Comparison of ENCODE assay signal across 21 cellular contexts in genomic region chr10:133326745-133327650, GRCh38. TPM values are rescaled to one million over a fixed set of nuclear protein-coding genes. Genes with fewer than 3 reads are reported as not detected.
DNase-seq lines count a peak whose midpoint lies in the region; ATAC-seq and TF ChIP-seq lines count a peak whose summit lies in the region.
"Had no signal": no experiment of that assay in that cellular context is flagged by ENCODE, and none has a peak within 500 bp of the region (broad histone marks: within the 10 kb centered on the region; RNA-seq: fewer than 3 reads in every experiment).

No MANE protein-coding gene starts in this region.

- 31% methylated on average over 28 of the region's 28 CpGs for WGBS in prostate gland

- H4K20me1 ChIP-seq in BLaER1, result peaks cover 37% of the 10 kb centered on the region; the same call in 1 of the 2 replicates

- no peaks in the 10 kb centered on the region for H3K9me3 ChIP-seq in BLaER1
- H3K9me3 ChIP-seq in prostate gland, result no peaks in the 10 kb centered on the region
- H3K9me3 ChIP-seq: esophagus squamous epithelium, ovary had no signal

- ATAC-seq in esophagus mucosa, result no peak
- no peak for ATAC-seq in HG03108 (IDR thresholded peaks at IDR 0.05; ENCODE audit: unreplicated experiment)
- ATAC-seq: left lobe of liver had no signal

- H3K4me2 ChIP-seq in BLaER1, result peak overlapping the region; percentile 26

- H3K4me3 ChIP-seq in BLaER1 (no peak overlapping the region), astrocyte of the spinal cord (ENCODE audit: low read depth, low read length) (no peak overlapping the region), prostate gland (no peak overlapping the region)
- H3K4me3 ChIP-seq: ovary had no signal

- intact Hi-C loops in prostate gland (cut with DNase I), result no loop called here

- H3K9ac ChIP-seq in BLaER1, result no peak overlapping the region

- TF ChIP-seq POLR2A in prostate gland (IDR thresholded peaks at IDR 0.05), result no peak

- TF ChIP-seq CTCF in astrocyte of the spinal cord (IDR thresholded peaks at IDR 0.05; ENCODE audit: low read depth, low read length), result no peak
- no peak for TF ChIP-seq CTCF in prostate gland (IDR thresholded peaks at IDR 0.05)

- DNase-seq in HCEC 1CT (peak; percentile 25), astrocyte of the spinal cord (ENCODE audit: low read depth, low spot score) (peak; percentile 19), kidney tubule cell (ENCODE audit: low spot score) (peak; percentile 12), prostate gland (ENCODE audit: low spot score) (no peak), G401 (ENCODE audit: low spot score) (no peak)
- DNase-seq: activated CD4-positive, alpha-beta memory T cell treated with anti-CD3 and anti-CD28 coated beads, Interleukin-2, amount 10 ng/mL, durations not matched to agents 7 days and 5 days; activated naive CD8-positive, alpha-beta T cell treated with anti-CD3 and anti-CD28 coated beads, Interleukin-2, amount 10 ng/mL, durations not matched to agents 7 days and 5 days; activated T-cell treated with anti-CD3 and anti-CD28 coated beads, Interleukin-2, amount 50 U/mL, for 48 hours; COR-L47; esophagus squamous epithelium; KG1; NCI-H1105 treated with DMSO at 0.1 percent for 48 hours; NK-92 treated with Interleukin-12 subunit alpha and Interleukin-12 subunit beta, amount 100 ng/mL, for 24 hours; stimulated activated CD4-positive, alpha-beta T cell treated with anti-CD3 and anti-CD28 coated beads, Interleukin-2, amount 100 ng/mL, for 48 hours had no signal

- H3K36me3 ChIP-seq in BLaER1, result no peaks in the 10 kb centered on the region
- H3K36me3 ChIP-seq in prostate gland, result no peaks in the 10 kb centered on the region
- H3K36me3 ChIP-seq: esophagus squamous epithelium, ovary had no signal

- H3K27me3 ChIP-seq in BLaER1 (peaks cover 57% of the 10 kb centered on the region), prostate gland (replicated peaks; ENCODE audit: insufficient read depth) (no peaks in the 10 kb centered on the region)

- H3K27ac ChIP-seq in BLaER1 (no peak overlapping the region), prostate gland (no peak overlapping the region)
- H3K27ac ChIP-seq: esophagus squamous epithelium, HL-60, ovary had no signal

- H3K4me1 ChIP-seq in BLaER1 (peaks cover 27% of the 10 kb centered on the region), prostate gland (replicated peaks) (no peaks in the 10 kb centered on the region)

- in situ Hi-C loops in astrocyte of the spinal cord (cut with HindIII; ENCODE audit: low sequenced_read_pairs), result no loop called here
- in situ Hi-C loops in G401 (cut with HindIII; ENCODE audit: low sequenced_read_pairs), result no loop called here

RNA-seq across cellular contexts. Expression of gene CALY, which starts 9.7 kb away (rescaled TPM):
- total RNA-seq in prostate gland, result 1 to 10 TPM in 1 of 2 donors, not detected in 1; 9.4 TPM
- 53.3 and 63.5 TPM in 2 replicates for total RNA-seq in G401 (2014; rRNA removed; shearing (Covaris generic))
- total RNA-seq in esophagus mucosa, result not detected
- total RNA-seq: activated CD4-positive, alpha-beta memory T cell treated with anti-CD3 and anti-CD28 coated beads, Interleukin-2, amount 10 ng/mL, durations not matched to agents 7 days and 5 days; bronchial epithelial cell; esophagus squamous epithelium had no signal

RNA-seq across cellular contexts. Expression of gene ZNF511, which starts 18.3 kb away (rescaled TPM):
- total RNA-seq in prostate gland (10 to 100 TPM; 52.8 to 57.6 TPM), esophagus mucosa (34.9 TPM)
- total RNA-seq in G401 (2014; rRNA removed; shearing (Covaris generic)), result 60.7 and 97.4 TPM in 2 replicates

RNA-seq across cellular contexts. Expression of gene TUBGCP2, which starts 18.3 kb away (rescaled TPM):
- total RNA-seq in prostate gland (10 to 100 TPM; 53.5 to 78.5 TPM), esophagus mucosa (35.8 TPM)
- total RNA-seq in G401 (2014; rRNA removed; shearing (Covaris generic)), result 71.4 and 73.3 TPM in 2 replicates

RNA-seq across cellular contexts. Expression of gene PRAP1, which starts 20.2 kb away (rescaled TPM):
- total RNA-seq in prostate gland (1 to 10 TPM in 1 of 2 donors, not detected in 1; 6.6 TPM), esophagus mucosa (not detected)
- 1.8 and 3.0 TPM in 2 replicates for total RNA-seq in G401 (2014; rRNA removed; shearing (Covaris generic))
- total RNA-seq: activated CD4-positive, alpha-beta memory T cell treated with anti-CD3 and anti-CD28 coated beads, Interleukin-2, amount 10 ng/mL, durations not matched to agents 7 days and 5 days; activated naive CD8-positive, alpha-beta T cell treated with anti-CD3 and anti-CD28 coated beads, Interleukin-2, amount 10 ng/mL, durations not matched to agents 7 days and 5 days; bronchial epithelial cell; esophagus squamous epithelium had no signal

RNA-seq across cellular contexts. Expression of gene FUOM, which starts 30.8 kb away (rescaled TPM):
- 10 to 100 TPM in 1 of 2 donors, 1 to 10 TPM in 1; 8.7 to 11.4 TPM for total RNA-seq in prostate gland
- total RNA-seq in G401 (2014; rRNA removed; shearing (Covaris generic)), result 65.7 and 103 TPM in 2 replicates
- total RNA-seq in esophagus mucosa, result 10.2 TPM

Comparison
In these comparisons a context has a peak if more than half of its experiments do, and no peak if none do; other contexts are left out.
1. DNase-seq: peak in HCEC 1CT (single experiment), astrocyte of the spinal cord (single experiment) and kidney tubule cell (single experiment); none in prostate gland (single experiment) and G401 (single experiment).